ENCODE assay signal across 1 cellular context in the genomic region with DNA sequence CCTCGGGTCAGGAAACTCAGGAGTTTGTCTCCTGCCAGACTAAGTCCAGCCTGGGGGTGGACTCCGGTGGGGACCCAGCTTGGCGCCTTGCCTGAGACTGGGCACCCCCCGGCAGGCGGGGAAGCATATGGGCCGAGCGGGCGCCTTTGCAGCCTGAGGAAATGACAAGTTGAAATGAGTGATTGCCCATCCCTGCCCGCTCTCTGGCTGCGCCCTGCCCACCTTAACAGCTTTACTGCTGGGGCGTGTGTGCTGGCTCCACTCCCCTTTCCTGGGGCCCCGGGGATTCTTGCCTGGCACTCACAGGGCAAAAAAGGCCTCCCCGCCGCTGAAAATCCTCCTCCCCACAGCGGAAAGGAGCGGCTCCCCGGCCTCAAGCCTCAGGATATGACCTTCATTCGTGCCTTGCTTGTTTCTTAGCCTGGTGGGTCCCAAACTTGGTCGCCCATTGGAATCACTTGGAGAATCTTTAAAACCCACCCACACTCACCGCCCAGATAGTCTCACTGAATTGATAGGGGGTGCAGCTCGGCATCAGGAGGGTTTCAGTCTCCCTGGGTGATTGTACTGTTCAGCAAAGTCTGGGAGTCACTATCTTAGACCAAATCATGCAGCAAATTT.
TF ChIP-seq lines count a peak whose summit lies in the region.

No MANE protein-coding gene starts in this region.

TF ChIP-seq in H1, 55 proteins besides CTCF, POLR2A, EP300 and RAD21:
- TF ChIP-seq CHD1 (IDR thresholded peaks at IDR 0.05; ENCODE audit: low read depth, low read length) = no peak
- no peak for TF ChIP-seq NRF1 (IDR thresholded peaks at IDR 0.05; ENCODE audit: low read depth, low read length)
- no peak for TF ChIP-seq NANOG (IDR thresholded peaks at IDR 0.05; ENCODE audit: insufficient read depth, low read depth, low read length, poor library complexity, severe bottlenecking)
- TF ChIP-seq CREB1 (IDR thresholded peaks at IDR 0.05) = no peak
- TF ChIP-seq HDAC6 (IDR thresholded peaks at IDR 0.05; ENCODE audit: low read depth, low read length) = no peak
- TF ChIP-seq, protein P1, sequence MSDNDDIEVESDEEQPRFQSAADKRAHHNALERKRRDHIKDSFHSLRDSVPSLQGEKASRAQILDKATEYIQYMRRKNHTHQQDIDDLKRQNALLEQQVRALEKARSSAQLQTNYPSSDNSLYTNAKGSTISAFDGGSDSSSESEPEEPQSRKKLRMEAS (IDR thresholded peaks at IDR 0.05) = no peak
- TF ChIP-seq GTF2F1 (IDR thresholded peaks at IDR 0.05; ENCODE audit: borderline replicate concordance, low read depth, low read length) = no peak
- no peak for TF ChIP-seq TAF1 (IDR thresholded peaks at IDR 0.05; ENCODE audit: low read depth, low read length)
